Comparison of ENCODE assay signal across 20 cellular contexts in the genomic region with DNA sequence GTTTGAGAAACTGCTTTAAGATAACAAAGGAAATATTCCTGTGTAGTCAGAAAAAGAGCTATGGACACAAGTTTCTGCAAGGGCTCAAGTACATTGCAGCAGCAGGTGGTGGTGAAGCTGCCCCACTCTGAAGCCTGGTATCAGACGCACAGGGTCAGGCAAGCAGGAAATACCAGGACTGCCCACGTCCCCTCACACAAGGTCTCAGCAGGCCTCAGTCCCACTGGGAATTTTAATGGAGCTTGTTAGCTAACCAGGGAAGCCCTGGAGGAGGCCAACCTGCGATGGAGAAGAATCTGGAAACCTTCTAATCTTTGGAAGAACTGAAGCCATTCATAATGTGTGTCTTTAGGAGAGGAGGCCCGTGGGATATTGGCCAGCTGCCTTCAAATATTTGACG.
"Had no signal": no experiment of that assay in that cellular context is flagged by ENCODE, and none has a peak within 500 bp of the region (broad histone marks: within the 10 kb centered on the region; RNA-seq: fewer than 3 reads in every experiment).

No MANE protein-coding gene starts in this region.

- H3K27ac ChIP-seq: dorsolateral prefrontal cortex, left lung, lower lobe of right lung, suprapubic skin, upper lobe of right lung, vagina had no signal

- H3K4me3 Mint-ChIP-seq: naive B cell; nephron progenitor cell; stimulated activated effector memory CD8-positive, alpha-beta T cell treated with anti-CD3 and anti-CD28 coated beads, Interleukin-12 subunit alpha, Interleukin-12 subunit beta, amount 100 ng/mL, for 72 hours had no signal

- H3K36me3 ChIP-seq: left lung, lower lobe of right lung, suprapubic skin, tibial nerve, upper lobe of right lung, vagina had no signal

- H3K9me3 ChIP-seq: left lung, lower lobe of right lung, suprapubic skin, tibial nerve, upper lobe of right lung, vagina had no signal

- H3K36me3 Mint-ChIP-seq: naive B cell; stimulated activated effector memory CD8-positive, alpha-beta T cell treated with anti-CD3 and anti-CD28 coated beads, Interleukin-12 subunit alpha, Interleukin-12 subunit beta, amount 100 ng/mL, for 72 hours had no signal

- DNase-seq: cerebellar nuclear complex; cortex of kidney; dorsolateral prefrontal cortex; effector CD8-positive, alpha-beta T cell; left lung; lower lobe of right lung; mesenchymal stem cell; midbrain; naive B cell; nephron progenitor cell; posterior cingulate gyrus; stimulated activated CD4-positive, alpha-beta T cell treated with anti-CD3 and anti-CD28 coated beads, Interleukin-4, amount 100 ng/mL, for 1 hour; stimulated activated CD8-positive, alpha-beta memory T cell treated with anti-CD3 and anti-CD28 coated beads, Interleukin-4, amount 100 ng/mL, for 48 hours; stimulated activated naive CD8-positive, alpha-beta T cell treated with anti-CD3 and anti-CD28 coated beads, Interleukin-15, Interleukin-2, amounts not matched to agents 100 U/mL and 50 U/mL, for 24 hours; upper lobe of right lung had no signal

- H3K4me3 ChIP-seq: dorsolateral prefrontal cortex, left lung, lower lobe of right lung, smooth muscle cell, suprapubic skin, tibial nerve, upper lobe of right lung, vagina had no signal

- H3K4me2 ChIP-seq: smooth muscle cell had no signal

- H3K27me3 ChIP-seq: dorsolateral prefrontal cortex, left lung, suprapubic skin, tibial nerve, upper lobe of right lung, vagina had no signal

- H3K9me3 Mint-ChIP-seq: nephron progenitor cell; stimulated activated effector memory CD8-positive, alpha-beta T cell treated with anti-CD3 and anti-CD28 coated beads, Interleukin-12 subunit alpha, Interleukin-12 subunit beta, amount 100 ng/mL, for 72 hours had no signal

- H3K27ac Mint-ChIP-seq: nephron progenitor cell; stimulated activated effector memory CD8-positive, alpha-beta T cell treated with anti-CD3 and anti-CD28 coated beads, Interleukin-12 subunit alpha, Interleukin-12 subunit beta, amount 100 ng/mL, for 72 hours had no signal

- ATAC-seq: left lung; lower lobe of right lung; stimulated activated effector memory CD8-positive, alpha-beta T cell treated with anti-CD3 and anti-CD28 coated beads, Interleukin-12 subunit alpha, Interleukin-12 subunit beta, amount 100 ng/mL, for 72 hours; stimulated activated naive CD8-positive, alpha-beta T cell treated with anti-CD3 and anti-CD28 coated beads, Interleukin-15, Interleukin-2, amounts not matched to agents 100 U/mL and 50 U/mL, for 24 hours; upper lobe of right lung had no signal
